ENCODE assay signal across 7 cellular contexts in the genomic region with DNA sequence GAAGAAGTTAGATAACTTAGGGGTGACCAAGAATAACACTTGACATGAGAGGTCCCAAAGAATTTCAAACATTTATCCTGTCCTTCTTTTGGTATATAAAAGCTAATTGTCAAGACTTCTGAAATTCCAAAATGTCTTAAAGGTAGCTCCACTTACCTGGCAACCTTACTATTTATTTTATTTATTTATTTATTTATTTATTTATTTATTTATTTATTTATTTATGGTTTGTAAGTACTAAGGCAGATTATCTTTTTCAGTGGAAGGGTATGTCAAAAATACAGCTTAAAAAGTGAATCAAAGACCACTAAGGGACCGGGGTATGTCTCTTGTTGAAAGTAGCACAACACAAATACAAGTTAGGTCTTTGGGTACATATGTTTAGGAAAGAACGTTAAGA.
"Had no signal": no experiment of that assay in that cellular context is flagged by ENCODE, and none has a peak within 500 bp of the region (broad histone marks: within the 10 kb centered on the region; RNA-seq: fewer than 3 reads in every experiment).

No MANE protein-coding gene starts in this region.

- H3K4me3 ChIP-seq: GM12878 had no signal

- FAIRE-seq: G401.6, GM12878, GM12891, GM12892, GM18507 had no signal

- DNase-seq: GDM1, GF-D8 had no signal

- ATAC-seq: GM12878 had no signal
